Comparison of ENCODE assay signal across 2 cellular contexts in the genomic region with DNA sequence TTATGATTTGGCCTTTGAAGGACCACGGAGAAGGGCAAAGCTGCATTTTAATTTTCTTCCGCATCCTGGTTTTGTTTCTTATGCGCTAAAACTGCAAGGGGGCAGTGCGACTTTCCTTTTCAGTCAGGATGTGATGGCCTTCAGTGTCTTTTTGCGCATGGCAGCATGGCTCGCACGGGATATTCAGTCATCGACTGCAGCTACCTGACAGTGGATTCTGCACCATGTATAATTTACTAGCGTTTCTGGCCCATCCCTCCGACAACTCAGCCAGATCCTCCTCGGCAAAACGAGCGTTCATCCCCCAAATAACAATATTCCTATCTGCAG.
A peak's percentile ranks its signal among the peaks of the same experiment; 100 is the strongest.
TF ChIP-seq lines count a peak whose summit lies in the region.

No MANE protein-coding gene starts in this region.

TF ChIP-seq in HepG2, 621 proteins besides CTCF, POLR2A, EP300 and RAD21:
- TF ChIP-seq, protein P1, sequence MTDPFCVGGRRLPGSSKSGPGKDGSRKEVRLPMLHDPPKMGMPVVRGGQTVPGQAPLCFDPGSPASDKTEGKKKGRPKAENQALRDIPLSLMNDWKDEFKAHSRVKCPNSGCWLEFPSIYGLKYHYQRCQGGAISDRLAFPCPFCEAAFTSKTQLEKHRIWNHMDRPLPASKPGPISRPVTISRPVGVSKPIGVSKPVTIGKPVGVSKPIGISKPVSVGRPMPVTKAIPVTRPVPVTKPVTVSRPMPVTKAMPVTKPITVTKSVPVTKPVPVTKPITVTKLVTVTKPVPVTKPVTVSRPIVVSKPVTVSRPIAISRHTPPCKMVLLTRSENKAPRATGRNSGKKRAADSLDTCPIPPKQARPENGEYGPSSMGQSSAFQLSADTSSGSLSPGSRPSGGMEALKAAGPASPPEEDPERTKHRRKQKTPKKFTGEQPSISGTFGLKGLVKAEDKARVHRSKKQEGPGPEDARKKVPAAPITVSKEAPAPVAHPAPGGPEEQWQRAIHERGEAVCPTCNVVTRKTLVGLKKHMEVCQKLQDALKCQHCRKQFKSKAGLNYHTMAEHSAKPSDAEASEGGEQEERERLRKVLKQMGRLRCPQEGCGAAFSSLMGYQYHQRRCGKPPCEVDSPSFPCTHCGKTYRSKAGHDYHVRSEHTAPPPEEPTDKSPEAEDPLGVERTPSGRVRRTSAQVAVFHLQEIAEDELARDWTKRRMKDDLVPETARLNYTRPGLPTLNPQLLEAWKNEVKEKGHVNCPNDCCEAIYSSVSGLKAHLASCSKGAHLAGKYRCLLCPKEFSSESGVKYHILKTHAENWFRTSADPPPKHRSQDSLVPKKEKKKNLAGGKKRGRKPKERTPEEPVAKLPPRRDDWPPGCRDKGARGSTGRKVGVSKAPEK (CRISPR knock-in tag; IDR thresholded peaks at IDR 0.05; ENCODE audit: borderline replicate concordance): no peak
- TF ChIP-seq FOXK2 (IDR thresholded peaks at IDR 0.05) (no peak), MATR3 (CRISPR knock-in tag; IDR thresholded peaks at IDR 0.05) (no peak), CBX2 (IDR thresholded peaks at IDR 0.05; ENCODE audit: low read depth, low read length) (0 out of 2 replicates have a peak, but pooled peaks have one; percentile 38), CBX2 (CRISPR knock-in tag; IDR thresholded peaks at IDR 0.05; ENCODE audit: low read depth) (no peak)
TF ChIP-seq in HepG2: peak in this region for 1.

TF ChIP-seq in GM12878, 131 proteins besides CTCF, POLR2A, EP300 and RAD21:
- TF ChIP-seq HDAC6 (IDR thresholded peaks at IDR 0.05; ENCODE audit: unreplicated experiment) (no peak), SUZ12 (IDR thresholded peaks at IDR 0.05; ENCODE audit: unreplicated experiment) (no peak), PAX8 (IDR thresholded peaks at IDR 0.05) (no peak), POLR2AphosphoS2 (IDR thresholded peaks at IDR 0.05; ENCODE audit: low read depth, low read length) (no peak)
- TF ChIP-seq, protein P2, sequence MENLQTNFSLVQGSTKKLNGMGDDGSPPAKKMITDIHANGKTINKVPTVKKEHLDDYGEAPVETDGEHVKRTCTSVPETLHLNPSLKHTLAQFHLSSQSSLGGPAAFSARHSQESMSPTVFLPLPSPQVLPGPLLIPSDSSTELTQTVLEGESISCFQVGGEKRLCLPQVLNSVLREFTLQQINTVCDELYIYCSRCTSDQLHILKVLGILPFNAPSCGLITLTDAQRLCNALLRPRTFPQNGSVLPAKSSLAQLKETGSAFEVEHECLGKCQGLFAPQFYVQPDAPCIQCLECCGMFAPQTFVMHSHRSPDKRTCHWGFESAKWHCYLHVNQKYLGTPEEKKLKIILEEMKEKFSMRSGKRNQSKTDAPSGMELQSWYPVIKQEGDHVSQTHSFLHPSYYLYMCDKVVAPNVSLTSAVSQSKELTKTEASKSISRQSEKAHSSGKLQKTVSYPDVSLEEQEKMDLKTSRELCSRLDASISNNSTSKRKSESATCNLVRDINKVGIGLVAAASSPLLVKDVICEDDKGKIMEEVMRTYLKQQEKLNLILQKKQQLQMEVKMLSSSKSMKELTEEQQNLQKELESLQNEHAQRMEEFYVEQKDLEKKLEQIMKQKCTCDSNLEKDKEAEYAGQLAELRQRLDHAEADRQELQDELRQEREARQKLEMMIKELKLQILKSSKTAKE (IDR thresholded peaks at IDR 0.05; ENCODE audit: low read depth, poor library complexity, severe bottlenecking): no peak
